ENCODE assay signal across 8 cellular contexts in genomic region chr19:1068111-1069001, GRCh38. TPM values are rescaled to one million over a fixed set of nuclear protein-coding genes. Genes with fewer than 3 reads are reported as not detected.
DNase-seq lines count a peak whose midpoint lies in the region; ATAC-seq and TF ChIP-seq lines count a peak whose summit lies in the region.

No MANE protein-coding gene starts in this region.

- TF ChIP-seq CTCF in brain (conservative IDR thresholded peaks at IDR 0.05) (no peak), nephron progenitor cell (IDR thresholded peaks at IDR 0.05) (no peak), osteocyte (IDR thresholded peaks at IDR 0.05) (no peak)

- H3K27me3 Mint-ChIP-seq in brain (peaks cover 59% of the 10 kb centered on the region), nephron progenitor cell (ENCODE audit: low read depth, poor library complexity) (peaks cover 88% of the 10 kb centered on the region), osteocyte (ENCODE audit: unreplicated experiment) (peaks cover 11% of the 10 kb centered on the region)

- ATAC-seq in HG02938 (IDR thresholded peaks at IDR 0.05; ENCODE audit: unreplicated experiment) (no peak), HG03432 (IDR thresholded peaks at IDR 0.05; ENCODE audit: unreplicated experiment) (no peak)

- peaks cover 0 to 7% (median 0%) of the 10 kb centered on the region in 5 experiments for H3K9me3 Mint-ChIP-seq in brain
- H3K9me3 Mint-ChIP-seq in nephron progenitor cell, result no peaks in the 10 kb centered on the region
- H3K9me3 Mint-ChIP-seq in osteocyte (ENCODE audit: unreplicated experiment), result no peaks in the 10 kb centered on the region

- H3K4me3 ChIP-seq in GM08714 (ENCODE audit: low read length), result peak overlapping the region; percentile 90

- H3K36me3 Mint-ChIP-seq in brain (peaks cover 4% of the 10 kb centered on the region), nephron progenitor cell (ENCODE audit: low read depth) (no peaks in the 10 kb centered on the region), osteocyte (ENCODE audit: unreplicated experiment) (no peaks in the 10 kb centered on the region)

- H3K27ac Mint-ChIP-seq in brain (peak overlapping the region in 1 of 5 experiments; percentile 22), nephron progenitor cell (no peak overlapping the region), osteocyte (ENCODE audit: unreplicated experiment) (no peak overlapping the region)

- H3K4me3 Mint-ChIP-seq in brain (peak overlapping the region in 4 of 5 experiments; percentile 16 to 46 (median 33)), nephron progenitor cell (peak overlapping the region; percentile 43), osteocyte (ENCODE audit: unreplicated experiment) (no peak overlapping the region)

- DNase-seq in RPMI8226 (peak; percentile 66), nephron progenitor cell (no peak), osteocyte (ENCODE audit: extremely low spot score, unreplicated experiment) (no peak), HK-2 (ENCODE audit: unreplicated experiment) (no peak)

- peaks cover 6% of the 10 kb centered on the region for H3K4me1 Mint-ChIP-seq in brain
- H3K4me1 Mint-ChIP-seq in nephron progenitor cell, result peaks cover 25% of the 10 kb centered on the region
- H3K4me1 Mint-ChIP-seq in osteocyte (ENCODE audit: unreplicated experiment), result peaks cover 23% of the 10 kb centered on the region

RNA-seq across cellular contexts. Expression of gene ARHGAP45, which starts 1.4 kb away (rescaled TPM):
- polyA plus RNA-seq in brain (ENCODE audit: insufficient read depth, low read depth, low replicate concordance), result 3.8 TPM
- total RNA-seq in osteocyte, result 0.67 and 0.99 TPM in 2 replicates

RNA-seq across cellular contexts. Expression of gene POLR2E, which starts 26.8 kb away (rescaled TPM):
- polyA plus RNA-seq in brain (ENCODE audit: insufficient read depth, low read depth, low replicate concordance), result 401 TPM
- total RNA-seq in osteocyte, result 156 and 168 TPM in 2 replicates

RNA-seq across cellular contexts. Expression of gene ABCA7, which starts 28.4 kb away (rescaled TPM):
- polyA plus RNA-seq in brain (ENCODE audit: insufficient read depth, low read depth, low replicate concordance), result 4.7 TPM
- total RNA-seq in osteocyte, result 16.7 and 17.8 TPM in 2 replicates

RNA-seq across cellular contexts. Expression of gene GPX4, which starts 35.4 kb away (rescaled TPM):
- polyA plus RNA-seq in brain (ENCODE audit: insufficient read depth, low read depth, low replicate concordance), result 1,257 TPM
- 349 and 354 TPM in 2 replicates for total RNA-seq in osteocyte

RNA-seq across cellular contexts. Expression of gene CNN2, which starts 41.9 kb away (rescaled TPM):
- 6.3 TPM for polyA plus RNA-seq in brain (ENCODE audit: insufficient read depth, low read depth, low replicate concordance)
- total RNA-seq in osteocyte, result 318 and 327 TPM in 2 replicates
